8 cellular contexts compared by ENCODE assay signal in the genomic region with DNA sequence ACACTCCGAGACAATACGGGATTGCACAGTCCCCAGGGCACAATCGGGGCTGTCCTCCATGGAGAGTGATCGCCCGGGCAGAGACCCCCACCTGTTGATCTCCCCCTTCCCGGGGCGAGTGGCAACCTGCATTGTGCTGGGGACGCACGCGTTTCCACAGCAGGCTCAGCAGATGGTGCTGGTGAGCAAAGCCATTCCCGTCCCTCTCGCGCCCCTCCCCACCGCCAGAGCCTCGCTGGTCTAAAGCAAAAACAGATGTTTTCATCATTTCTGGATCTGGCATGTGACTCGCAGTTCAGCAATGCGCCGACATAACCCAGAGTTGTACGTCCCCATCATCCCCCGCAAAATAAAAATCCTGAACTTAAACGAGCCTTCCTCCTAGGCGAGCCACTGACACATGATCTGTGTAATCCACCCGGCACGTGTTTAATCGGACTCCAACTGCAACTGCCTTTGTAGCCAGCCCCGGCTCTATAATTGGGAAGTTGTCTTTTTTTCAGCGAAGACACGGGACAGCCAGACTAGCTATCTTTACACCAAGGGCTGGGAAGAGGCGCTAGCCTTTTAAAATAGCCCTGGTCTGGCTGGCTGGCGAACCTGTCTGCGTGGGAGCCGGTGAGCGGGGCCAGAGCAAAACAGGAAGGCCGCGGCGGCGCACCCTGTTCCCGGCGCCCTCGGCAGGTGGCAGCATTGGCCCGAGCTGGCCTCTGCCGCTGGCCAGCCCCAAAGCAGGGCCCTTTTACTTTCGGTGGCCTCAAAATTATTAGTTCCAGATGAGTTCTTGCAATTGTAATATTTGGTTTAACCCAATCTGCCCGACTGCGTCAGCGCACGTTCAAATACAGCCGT.
DNase-seq lines count a peak whose midpoint lies in the region; ATAC-seq, FAIRE-seq and TF ChIP-seq lines count a peak whose summit lies in the region.

No MANE protein-coding gene starts in this region.

- 2% methylated on average over 25 of the region's 48 CpGs for WGBS in A549 (ENCODE audit: missing lambda C conversion rate)

- peak; percentile 79 to 91 for TF ChIP-seq RAD21 in A549 (conservative IDR thresholded peaks at IDR 0.05 in 1 of 2, IDR thresholded peaks at IDR 0.05 in 1 of 2)

- H3K4me1 ChIP-seq in A549: 0 out of 3 replicates have a peak, but pooled peaks cover 4% of the 10 kb centered on the region

- CTCF ChIA-PET in A549 (lab: Yijun Ruan, JAX): interaction anchor here (0.6 to 4.9 kb wide), 24 partner anchors 11 to 925 kb away, joined by 3 to 78 read pairs (median 4); no protein-coding TSS in a partner anchor

- no peak for TF ChIP-seq EP300 in A549 (IDR thresholded peaks at IDR 0.05)

- peak; percentile 57 for TF ChIP-seq CTCF in A549 (IDR thresholded peaks at IDR 0.05)

- TF ChIP-seq POLR2A in A549 (IDR thresholded peaks at IDR 0.05; ENCODE audit: low read length): no peak

- H3K27ac ChIP-seq in A549 (peak overlapping the region; percentile 79 to 87), caudate nucleus (ENCODE audit: low read depth, low read length) (peak overlapping the region; percentile 98)

- ATAC-seq in A549 (peak; percentile 93 to 98), GM18517 (IDR thresholded peaks at IDR 0.05; ENCODE audit: unreplicated experiment) (peak; percentile 79), HG03064 (IDR thresholded peaks at IDR 0.05; ENCODE audit: low read depth, unreplicated experiment) (peak; percentile 91)

- no peak for FAIRE-seq in A549 (lab: Jason Lieb, UNC)

- peak overlapping the region; percentile 48 for H3K4me3 ChIP-seq in A549

- POLR2A ChIA-PET in A549 (lab: Yijun Ruan, JAX): no interaction called here

- peak overlapping the region; percentile 88 for H3K4me2 ChIP-seq in A549

- peak; percentile 72 to 73 for DNase-seq in A549 (ENCODE audit: low read depth in 1 of 2, low spot score in 1 of 2)
- peak; percentile 61 for DNase-seq in NCI-H2171 (lab: John Stamatoyannopoulos, UW)
- peak; percentile 10 to 40 (median 34) for DNase-seq in activated CD4-positive, CD25-positive, alpha-beta regulatory T cell (lab: John Stamatoyannopoulos, UW)
- DNase-seq in caudate nucleus (lab: John Stamatoyannopoulos, UW): peak in 60 of 61 donors; percentile 39 to 96 (median 82)
- peak; percentile 98 for DNase-seq in iris pigment epithelial cell (ENCODE audit: low read depth)
- DNase-seq in smooth muscle cell of the brain vasculature (ENCODE audit: low read depth, low spot score): peak; percentile 87

- no peaks in the 10 kb centered on the region for H3K9me3 ChIP-seq in A549

TF ChIP-seq in A549, 52 proteins besides CTCF, POLR2A, EP300 and RAD21:
- TF ChIP-seq HOXB13 (CRISPR knock-in tag; IDR thresholded peaks at IDR 0.05; ENCODE audit: low read depth): no peak
- no peak for TF ChIP-seq ZFP36 (IDR thresholded peaks at IDR 0.05; ENCODE audit: borderline replicate concordance, partially characterized antibody)
- no peak for TF ChIP-seq ESRRA (IDR thresholded peaks at IDR 0.05; ENCODE audit: borderline replicate concordance, low read length)
- no peak for TF ChIP-seq RNF2 (IDR thresholded peaks at IDR 0.05; ENCODE audit: borderline replicate concordance, low read depth)
- TF ChIP-seq, protein P1, sequence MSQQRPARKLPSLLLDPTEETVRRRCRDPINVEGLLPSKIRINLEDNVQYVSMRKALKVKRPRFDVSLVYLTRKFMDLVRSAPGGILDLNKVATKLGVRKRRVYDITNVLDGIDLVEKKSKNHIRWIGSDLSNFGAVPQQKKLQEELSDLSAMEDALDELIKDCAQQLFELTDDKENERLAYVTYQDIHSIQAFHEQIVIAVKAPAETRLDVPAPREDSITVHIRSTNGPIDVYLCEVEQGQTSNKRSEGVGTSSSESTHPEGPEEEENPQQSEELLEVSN (IDR thresholded peaks at IDR 0.05; ENCODE audit: borderline replicate concordance, low read depth): peak; percentile 30; the same call in 1 of the 2 replicates
- TF ChIP-seq, protein P2, sequence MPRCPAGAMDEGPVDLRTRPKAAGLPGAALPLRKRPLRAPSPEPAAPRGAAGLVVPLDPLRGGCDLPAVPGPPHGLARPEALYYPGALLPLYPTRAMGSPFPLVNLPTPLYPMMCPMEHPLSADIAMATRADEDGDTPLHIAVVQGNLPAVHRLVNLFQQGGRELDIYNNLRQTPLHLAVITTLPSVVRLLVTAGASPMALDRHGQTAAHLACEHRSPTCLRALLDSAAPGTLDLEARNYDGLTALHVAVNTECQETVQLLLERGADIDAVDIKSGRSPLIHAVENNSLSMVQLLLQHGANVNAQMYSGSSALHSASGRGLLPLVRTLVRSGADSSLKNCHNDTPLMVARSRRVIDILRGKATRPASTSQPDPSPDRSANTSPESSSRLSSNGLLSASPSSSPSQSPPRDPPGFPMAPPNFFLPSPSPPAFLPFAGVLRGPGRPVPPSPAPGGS (IDR thresholded peaks at IDR 0.05): no peak
- TF ChIP-seq, protein P3, sequence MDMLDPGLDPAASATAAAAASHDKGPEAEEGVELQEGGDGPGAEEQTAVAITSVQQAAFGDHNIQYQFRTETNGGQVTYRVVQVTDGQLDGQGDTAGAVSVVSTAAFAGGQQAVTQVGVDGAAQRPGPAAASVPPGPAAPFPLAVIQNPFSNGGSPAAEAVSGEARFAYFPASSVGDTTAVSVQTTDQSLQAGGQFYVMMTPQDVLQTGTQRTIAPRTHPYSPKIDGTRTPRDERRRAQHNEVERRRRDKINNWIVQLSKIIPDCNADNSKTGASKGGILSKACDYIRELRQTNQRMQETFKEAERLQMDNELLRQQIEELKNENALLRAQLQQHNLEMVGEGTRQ (IDR thresholded peaks at IDR 0.05): peak; percentile 56
- 0 out of 2 replicates have a peak, but pooled peaks have one; percentile 24 for TF ChIP-seq PHF8 (IDR thresholded peaks at IDR 0.05; ENCODE audit: borderline replicate concordance, low read depth)
- no peak for TF ChIP-seq KDM1A (IDR thresholded peaks at IDR 0.05; ENCODE audit: low read depth)
- peak; percentile 80 for TF ChIP-seq SMC3 (IDR thresholded peaks at IDR 0.05)
- TF ChIP-seq HEYL (CRISPR knock-in tag; IDR thresholded peaks at IDR 0.05): no peak
- TF ChIP-seq, protein P4, sequence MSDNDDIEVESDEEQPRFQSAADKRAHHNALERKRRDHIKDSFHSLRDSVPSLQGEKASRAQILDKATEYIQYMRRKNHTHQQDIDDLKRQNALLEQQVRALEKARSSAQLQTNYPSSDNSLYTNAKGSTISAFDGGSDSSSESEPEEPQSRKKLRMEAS (IDR thresholded peaks at IDR 0.05): peak; percentile 87

Comparison
In these comparisons a context has a peak if more than half of its experiments do, and no peak if none do; other contexts are left out.
1. Peak in every context shown above with its lines: DNase-seq, ATAC-seq, H3K4me3 ChIP-seq and H3K27ac ChIP-seq.
2. DNase-seq: peak in every context shown above with its lines; median percentile 98 in iris pigment epithelial cell; 87 in smooth muscle cell of the brain vasculature; 82 in caudate nucleus; 72 in A549; 61 in NCI-H2171; 34 in activated CD4-positive, CD25-positive, alpha-beta regulatory T cell.